Comparison of ENCODE assay signal across 8 cellular contexts in the genomic region with DNA sequence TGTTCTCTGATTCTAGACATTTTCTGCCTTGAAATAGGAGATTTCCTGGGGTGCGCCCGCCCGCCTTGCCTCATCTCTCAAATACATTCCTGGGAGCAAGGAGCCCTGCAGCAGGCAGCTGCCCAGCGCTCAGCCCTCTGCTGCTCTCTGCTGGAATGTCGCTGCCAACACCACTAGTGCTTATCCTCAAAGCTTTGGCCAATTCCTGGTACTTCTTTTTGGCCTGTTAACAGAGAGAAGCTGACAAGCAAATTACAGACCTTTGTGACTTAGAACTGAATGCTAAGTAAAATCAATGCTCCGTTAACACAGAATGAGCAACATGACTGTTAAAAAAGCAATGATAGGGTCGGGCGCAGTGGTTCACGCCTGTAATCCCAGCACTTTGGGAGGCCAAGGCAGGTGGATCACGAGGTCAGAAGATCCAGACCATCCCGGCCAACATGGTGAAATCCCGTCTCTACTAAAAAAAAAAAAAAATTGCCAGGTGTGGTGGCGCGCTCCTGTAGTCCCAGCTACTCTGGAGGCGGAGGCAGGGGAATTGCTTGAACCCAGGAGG. TPM values are rescaled to one million over a fixed set of nuclear protein-coding genes. Genes with fewer than 3 reads are reported as not detected.
A peak's percentile ranks its signal among the peaks of the same experiment; 100 is the strongest.
DNase-seq lines count a peak whose midpoint lies in the region; ATAC-seq and TF ChIP-seq lines count a peak whose summit lies in the region.

No MANE protein-coding gene starts in this region.

- ATAC-seq in GM21515 (IDR thresholded peaks at IDR 0.05; ENCODE audit: unreplicated experiment) (peak; percentile 77), RWPE2 (ENCODE audit: low read depth) (peak; percentile 97), foreskin keratinocyte (peak; percentile 96)

- intact Hi-C loops in testis (cut with DNase I; ENCODE audit: low total_unique reads) = loop anchor here (5.0 kb wide), 1 partner anchor 97 kb away; no protein-coding TSS in a partner anchor

- WGBS in testis, 2 donors = 44 to 45% methylated on average over 15 of the region's 15 CpGs

- H3K4me2 ChIP-seq in osteoblast (ENCODE audit: insufficient read depth, low read length) = peak overlapping the region; percentile 75

- peak; percentile 96 for TF ChIP-seq CTCF in LNCaP clone FGC (IDR thresholded peaks at IDR 0.05; ENCODE audit: control insufficient read depth, extremely low read depth, insufficient read depth)
- TF ChIP-seq CTCF in RWPE2 (IDR thresholded peaks at IDR 0.05; ENCODE audit: poor library complexity, severe bottlenecking) = peak; percentile 98
- TF ChIP-seq CTCF in foreskin keratinocyte (conservative IDR thresholded peaks at IDR 0.05) = peak; percentile 98
- peak; percentile 95 for TF ChIP-seq CTCF in osteoblast (IDR thresholded peaks at IDR 0.05; ENCODE audit: extremely low read depth, low read depth, low read length)
- peak; percentile 83 to 89 (median 87) for TF ChIP-seq CTCF in testis (IDR thresholded peaks at IDR 0.05)

- no peak for TF ChIP-seq POLR2A in testis (IDR thresholded peaks at IDR 0.05)

- H2AFZ ChIP-seq in osteoblast (ENCODE audit: low read length) = peak overlapping the region; percentile 91

- DNase-seq in DMS 273 (lab: John Stamatoyannopoulos, UW; ENCODE audit: unreplicated experiment) = peak; percentile 95
- DNase-seq in LNCaP clone FGC (ENCODE audit: low read depth) = peak; percentile 51
- no peak for DNase-seq in RWPE2 (ENCODE audit: low spot score)
- DNase-seq in activated effector memory CD4-positive, alpha-beta T cell treated with Interleukin-2 at 50 U/mL for 16 hours = peak; percentile 58
- peak in 1 of 2 donors; percentile 56 for DNase-seq in foreskin keratinocyte
- DNase-seq in osteoblast (ENCODE audit: insufficient read length, low spot score, missing footprints) = peak; percentile 93
- DNase-seq in testis = peak; percentile 87

- H3K4me3 ChIP-seq in LNCaP clone FGC (ENCODE audit: low read depth, low read length) (no peak overlapping the region), RWPE2 (ENCODE audit: severe bottlenecking) (no peak overlapping the region), osteoblast (ENCODE audit: insufficient read depth, low read length) (peak overlapping the region; percentile 29), testis (no peak overlapping the region)

- H3K27me3 ChIP-seq in RWPE2 (ENCODE audit: insufficient read depth, poor library complexity, severe bottlenecking) (no peaks in the 10 kb centered on the region), foreskin keratinocyte (no peaks in the 10 kb centered on the region), osteoblast (ENCODE audit: insufficient read depth, low read length) (peaks cover 34% of the 10 kb centered on the region), testis (no peaks in the 10 kb centered on the region)

- H3K36me3 ChIP-seq in RWPE2 (ENCODE audit: low read depth) = no peaks in the 10 kb centered on the region
- H3K36me3 ChIP-seq in osteoblast (ENCODE audit: insufficient read depth, low read length) = no peaks in the 10 kb centered on the region
- H3K36me3 ChIP-seq in testis (ENCODE audit: low read depth, missing control alignments) = no peaks in the 10 kb centered on the region

- H3K27ac ChIP-seq in RWPE2 (ENCODE audit: poor library complexity, severe bottlenecking) (no peak overlapping the region), foreskin keratinocyte (no peak overlapping the region), osteoblast (ENCODE audit: low read depth, low read length) (no peak overlapping the region), testis (no peak overlapping the region)

- H4K20me1 ChIP-seq in osteoblast (ENCODE audit: insufficient read depth, low read length) = peaks cover 2% of the 10 kb centered on the region

- H3K4me1 ChIP-seq in RWPE2 (ENCODE audit: insufficient read depth, poor library complexity, severe bottlenecking) = no peaks in the 10 kb centered on the region
- no peaks in the 10 kb centered on the region for H3K4me1 ChIP-seq in foreskin keratinocyte
- peaks cover 7% of the 10 kb centered on the region for H3K4me1 ChIP-seq in osteoblast (ENCODE audit: insufficient read depth, low read length)
- peaks cover 3% of the 10 kb centered on the region for H3K4me1 ChIP-seq in testis

- H3K9me3 ChIP-seq in RWPE2 (ENCODE audit: severe bottlenecking) (no peaks in the 10 kb centered on the region), osteoblast (ENCODE audit: low read depth, low read length) (no peaks in the 10 kb centered on the region), testis (no peaks in the 10 kb centered on the region)

- no peaks in the 10 kb centered on the region for H3K79me2 ChIP-seq in osteoblast (ENCODE audit: insufficient read depth, low read length)

RNA-seq across cellular contexts. Expression of gene SYPL1, which starts 41.9 kb away (rescaled TPM):
- total RNA-seq in foreskin keratinocyte (94.3 and 98.9 TPM in 2 replicates), osteoblast (36.9 and 39.5 TPM in 2 replicates), testis (100 to 1,000 TPM in 1 of 2 donors, 10 to 100 TPM in 1; 100.0 to 116 TPM)
- polyA plus RNA-seq in foreskin keratinocyte (70.4 and 86.3 TPM in 2 replicates), testis (ENCODE audit: insufficient read depth, low read depth, low replicate concordance) (209 TPM)
